16 cellular contexts compared by ENCODE assay signal in genomic region chr15:62240697-62241096, GRCh38.
"Had no signal": no experiment of that assay in that cellular context is flagged by ENCODE, and none has a peak within 500 bp of the region (broad histone marks: within the 10 kb centered on the region; RNA-seq: fewer than 3 reads in every experiment).

No MANE protein-coding gene starts in this region.

- H3K4me1 ChIP-seq: heart right ventricle, sigmoid colon, suprapubic skin, thyroid gland, uterus had no signal

- ATAC-seq: esophagus mucosa; heart right ventricle; naive thymus-derived CD8-positive, alpha-beta T cell had no signal

- H3K36me3 ChIP-seq: heart right ventricle, neutrophil, sigmoid colon, suprapubic skin, thyroid gland, uterus had no signal

- DNase-seq: effector memory CD4-positive, alpha-beta T cell; heart right ventricle; naive thymus-derived CD8-positive, alpha-beta T cell; posterior cingulate gyrus; sigmoid colon; stimulated activated CD4-positive, alpha-beta T cell treated with anti-CD3 and anti-CD28 coated beads, Interleukin-2, amount 100 ng/mL, for 24 hours; stimulated activated naive CD4-positive, alpha-beta T cell treated with Interleukin-2 at 50 U/mL for 16 hours; thyroid gland; uterus had no signal

- H3K27me3 ChIP-seq: heart right ventricle, neutrophil, sigmoid colon, suprapubic skin, thyroid gland, uterus had no signal

- H3K4me3 ChIP-seq: heart right ventricle, mucosa of descending colon, sigmoid colon, skin epidermis, suprapubic skin, thyroid gland, uterus had no signal

- H3K9me3 ChIP-seq: mucosa of descending colon, neutrophil, suprapubic skin, thyroid gland, uterus had no signal

- FAIRE-seq: endometrium, frontal cortex had no signal

- H3K27ac ChIP-seq: heart right ventricle, neutrophil, sigmoid colon, skin epidermis, suprapubic skin, thyroid gland, uterus had no signal
